Comparison of ENCODE assay signal across 8 cellular contexts in the genomic region with DNA sequence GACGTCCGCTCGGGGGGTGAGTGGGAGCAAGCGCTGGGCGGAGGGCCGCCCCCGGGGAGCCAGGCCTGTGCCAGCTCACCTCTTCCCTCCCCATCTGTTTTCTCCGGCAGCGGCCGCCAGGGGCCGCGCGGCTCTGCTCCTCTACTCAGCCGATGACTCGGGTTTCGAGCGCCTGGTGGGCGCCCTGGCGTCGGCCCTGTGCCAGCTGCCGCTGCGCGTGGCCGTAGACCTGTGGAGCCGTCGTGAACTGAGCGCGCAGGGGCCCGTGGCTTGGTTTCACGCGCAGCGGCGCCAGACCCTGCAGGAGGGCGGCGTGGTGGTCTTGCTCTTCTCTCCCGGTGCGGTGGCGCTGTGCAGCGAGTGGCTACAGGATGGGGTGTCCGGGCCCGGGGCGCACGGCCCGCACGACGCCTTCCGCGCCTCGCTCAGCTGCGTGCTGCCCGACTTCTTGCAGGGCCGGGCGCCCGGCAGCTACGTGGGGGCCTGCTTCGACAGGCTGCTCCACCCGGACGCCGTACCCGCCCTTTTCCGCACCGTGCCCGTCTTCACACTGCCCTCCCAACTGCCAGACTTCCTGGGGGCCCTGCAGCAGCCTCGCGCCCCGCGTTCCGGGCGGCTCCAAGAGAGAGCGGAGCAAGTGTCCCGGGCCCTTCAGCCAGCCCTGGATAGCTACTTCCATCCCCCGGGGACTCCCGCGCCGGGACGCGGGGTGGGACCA. TPM values are rescaled to one million over a fixed set of nuclear protein-coding genes. Genes with fewer than 3 reads are reported as not detected.
DNase-seq lines count a peak whose midpoint lies in the region; ATAC-seq and TF ChIP-seq lines count a peak whose summit lies in the region.

No MANE protein-coding gene starts in this region.

- peak overlapping the region; percentile 47 for H4K8ac ChIP-seq in trophoblast cell (ENCODE audit: low read depth, low read length)

- no peaks in the 10 kb centered on the region for H3K27me3 ChIP-seq in Karpas-422 (ENCODE audit: low read length)
- no peaks in the 10 kb centered on the region for H3K27me3 ChIP-seq in trophoblast cell (ENCODE audit: insufficient read depth, low read length)
- H3K27me3 ChIP-seq in tibial nerve = no peaks in the 10 kb centered on the region

- no peaks in the 10 kb centered on the region for H3K27me3 Mint-ChIP-seq in activated naive CD4-positive, alpha-beta T cell treated with anti-CD3 and anti-CD28 coated beads for 36 hours (ENCODE audit: low read depth)

- TF ChIP-seq POLR2A in tibial nerve (IDR thresholded peaks at IDR 0.05) = no peak

- WGBS in trophoblast cell (ENCODE audit: extremely low coverage, insufficient coverage, insufficient read length) = no CpG with 5 or more reads among the region's 77 CpGs
- WGBS in tibial nerve, 2 donors = 0 to 1% methylated on average over 22 to 31 of the region's 77 CpGs

- H3K27ac Mint-ChIP-seq in activated naive CD4-positive, alpha-beta T cell treated with anti-CD3 and anti-CD28 coated beads for 36 hours = peak overlapping the region; percentile 85

- H3K36me3 Mint-ChIP-seq in activated naive CD4-positive, alpha-beta T cell treated with anti-CD3 and anti-CD28 coated beads for 36 hours (ENCODE audit: low read depth) = peaks cover 5% of the 10 kb centered on the region

- peak; percentile 57 for ATAC-seq in GM21786 (IDR thresholded peaks at IDR 0.05; ENCODE audit: unreplicated experiment)
- peak; percentile 85 for ATAC-seq in Right ventricle myocardium superior (ENCODE audit: poor library complexity)

- intact Hi-C loops in activated naive CD4-positive, alpha-beta T cell treated with anti-CD3 and anti-CD28 coated beads for 36 hours (cut with micrococcal nuclease) = loop anchor here (1.0 to 5.0 kb wide), 15 partner anchors 13 to 581 kb away; a partner anchor contains a TSS
- intact Hi-C loops in Right ventricle myocardium superior (cut with DNase I) = no loop called here

- H3K4me3 ChIP-seq in Karpas-422 (ENCODE audit: low read length) = peak overlapping the region; percentile 86
- peak overlapping the region; percentile 72 for H3K4me3 ChIP-seq in trophoblast cell (ENCODE audit: low read depth, low read length)
- peak overlapping the region; percentile 68 to 88 (median 81) for H3K4me3 ChIP-seq in tibial nerve

- H3K9me3 ChIP-seq in Karpas-422 (ENCODE audit: low read length) (no peaks in the 10 kb centered on the region), trophoblast cell (ENCODE audit: insufficient read depth, low read depth, low read length) (no peaks in the 10 kb centered on the region), tibial nerve (no peaks in the 10 kb centered on the region)

- CTCF ChIA-PET in activated naive CD4-positive, alpha-beta T cell treated with anti-CD3 and anti-CD28 coated beads for 36 hours (lab: Charles Lee) = interaction anchor here (0.5 to 3.5 kb wide), 35 partner anchors 9 to 389 kb away, joined by 3 to 19 read pairs (median 4); a partner anchor contains a TSS

- H2AFZ ChIP-seq in Karpas-422 (ENCODE audit: low read length) (peak overlapping the region; percentile 96), trophoblast cell (ENCODE audit: insufficient read depth, low read length, poor library complexity) (peak overlapping the region; percentile 89)

- H3K4ac ChIP-seq in trophoblast cell (ENCODE audit: low read depth, low read length) = peak overlapping the region; percentile 39

- H3K4me2 ChIP-seq in Karpas-422 (ENCODE audit: low read depth, low read length, poor library complexity, severe bottlenecking) = peak overlapping the region; percentile 98
- H3K4me2 ChIP-seq in trophoblast cell (ENCODE audit: low read length) = peak overlapping the region; percentile 99

- H3K79me2 ChIP-seq in Karpas-422 (ENCODE audit: low read length) = peaks cover 15% of the 10 kb centered on the region
- peaks cover 4% of the 10 kb centered on the region for H3K79me2 ChIP-seq in trophoblast cell (ENCODE audit: control insufficient read depth, insufficient read depth, low read length, poor library complexity)

- no peak overlapping the region for H3K23ac ChIP-seq in trophoblast cell (ENCODE audit: low read length)

- peak; percentile 85 for DNase-seq in GDM1 (lab: John Stamatoyannopoulos, UW)
- peak; percentile 94 for DNase-seq in Karpas-422
- peak; percentile 70 for DNase-seq in SK-MEL-5 (ENCODE audit: low read depth, low spot score)
- peak; percentile 92 for DNase-seq in activated naive CD4-positive, alpha-beta T cell treated with anti-CD3 and anti-CD28 coated beads for 36 hours
- peak; percentile 89 for DNase-seq in Right ventricle myocardium superior
- peak; percentile 69 to 80 for DNase-seq in trophoblast cell
- DNase-seq in tibial nerve (ENCODE audit: low spot score in 2 of 2) = peak; percentile 55 to 59

- no peak overlapping the region for H3K27ac ChIP-seq in Karpas-422 (ENCODE audit: low read length)
- H3K27ac ChIP-seq in trophoblast cell (ENCODE audit: low read depth, low read length) = peak overlapping the region; percentile 61
- H3K27ac ChIP-seq in tibial nerve = peak overlapping the region; percentile 90 to 98 (median 98)

- no peaks in the 10 kb centered on the region for H3K9me3 Mint-ChIP-seq in activated naive CD4-positive, alpha-beta T cell treated with anti-CD3 and anti-CD28 coated beads for 36 hours

- peaks cover 6% of the 10 kb centered on the region; the same call in 1 of the 2 replicates for H3K36me3 ChIP-seq in Karpas-422 (ENCODE audit: insufficient read depth, low read length)
- peaks cover 5 to 11% of the 10 kb centered on the region in 2 experiments for H3K36me3 ChIP-seq in trophoblast cell (ENCODE audit: control insufficient read depth in 1 of 2, insufficient read depth in 2 of 2, low read length in 2 of 2)
- peaks cover 0 to 55% (median 0%) of the 10 kb centered on the region in 3 donors for H3K36me3 ChIP-seq in tibial nerve

- peak overlapping the region; percentile 75 for H2AK5ac ChIP-seq in trophoblast cell (ENCODE audit: low read length)

- no peaks in the 10 kb centered on the region for H3K9me2 ChIP-seq in Karpas-422 (replicated peaks; ENCODE audit: insufficient read depth, low read length)

- H3K9ac ChIP-seq in Karpas-422 (ENCODE audit: low read length) (peak overlapping the region; percentile 76), trophoblast cell (ENCODE audit: low read length) (peak overlapping the region; percentile 79)

- H4K20me1 ChIP-seq in Karpas-422 (ENCODE audit: insufficient read depth, low read depth, low read length) = no peaks in the 10 kb centered on the region

- in situ Hi-C loops in SK-MEL-5 (cut with HindIII; ENCODE audit: low pct_unique_long_range_greater_than_20kb, low sequenced_read_pairs) = no loop called here

- peak; percentile 63 to 94 (median 81) for TF ChIP-seq CTCF in tibial nerve (IDR thresholded peaks at IDR 0.05)

- peaks cover 9% of the 10 kb centered on the region for H3K79me1 ChIP-seq in trophoblast cell (ENCODE audit: low read length)

- TF ChIP-seq EP300 in tibial nerve (IDR thresholded peaks at IDR 0.05) = no peak

- H3K4me3 Mint-ChIP-seq in activated naive CD4-positive, alpha-beta T cell treated with anti-CD3 and anti-CD28 coated beads for 36 hours = peak overlapping the region; percentile 90

- peak overlapping the region; percentile 18 for H2BK120ac ChIP-seq in trophoblast cell (ENCODE audit: insufficient read depth, low read length, poor library complexity)

- H3K14ac ChIP-seq in trophoblast cell (ENCODE audit: low read length) = peak overlapping the region; percentile 83

- no peak overlapping the region for H2BK5ac ChIP-seq in trophoblast cell (ENCODE audit: low read depth, low read length, poor library complexity)

- H2BK12ac ChIP-seq in trophoblast cell (ENCODE audit: low read length) = no peak overlapping the region

- peak overlapping the region; percentile 42 for H3K18ac ChIP-seq in trophoblast cell (ENCODE audit: low read length)

- H3K4me1 Mint-ChIP-seq in activated naive CD4-positive, alpha-beta T cell treated with anti-CD3 and anti-CD28 coated beads for 36 hours (ENCODE audit: low read depth) = peaks cover 28% of the 10 kb centered on the region

- H4K91ac ChIP-seq in trophoblast cell (ENCODE audit: low read depth, low read length) = peak overlapping the region; percentile 41

- H3K4me1 ChIP-seq in Karpas-422 (ENCODE audit: low read length) (peaks cover 27% of the 10 kb centered on the region), trophoblast cell (ENCODE audit: control insufficient read depth in 1 of 2, insufficient read depth in 2 of 2, low read length in 2 of 2) (peaks cover 8 to 12% of the 10 kb centered on the region in 2 experiments), tibial nerve (peaks cover 5 to 39% (median 18%) of the 10 kb centered on the region in 4 donors)

- H4K12ac ChIP-seq in trophoblast cell (ENCODE audit: low read depth, low read length) = peak overlapping the region; percentile 78

RNA-seq across cellular contexts. Expression of a gene that starts 0.6 kb away (rescaled TPM):
- total RNA-seq in Karpas-422 (2014; rRNA removed; shearing (Covaris generic); ENCODE audit: low replicate concordance) = 5.6 and 33.7 TPM in 2 replicates
- total RNA-seq in SK-MEL-5 (2014; rRNA removed; shearing (Covaris generic)) = 47.7 and 50.2 TPM in 2 replicates
- polyA plus RNA-seq in SK-MEL-5 (2015; cell fraction: cytosol; rRNA removed) = 85.0 and 90.9 TPM in 2 replicates
- 118 and 130 TPM in 2 replicates for polyA plus RNA-seq in SK-MEL-5 (2015; cell fraction: nucleus; rRNA removed)
- total RNA-seq in activated naive CD4-positive, alpha-beta T cell treated with anti-CD3 and anti-CD28 coated beads for 36 hours = 10 to 100 TPM; 15.7 to 19.9 TPM
- total RNA-seq in Right ventricle myocardium superior = 63.9 TPM
- polyA plus RNA-seq in trophoblast cell (2013) = 12.6 and 13.0 TPM in 2 replicates
- 10 to 100 TPM; 18.2 to 54.9 (median 27.5) TPM for total RNA-seq in tibial nerve

RNA-seq across cellular contexts. Expression of a gene that starts 16.1 kb away (rescaled TPM):
- 0.54 and 2.5 TPM in 2 replicates for total RNA-seq in Karpas-422 (2014; rRNA removed; shearing (Covaris generic); ENCODE audit: low replicate concordance)
- 49.0 and 49.1 TPM in 2 replicates for total RNA-seq in SK-MEL-5 (2014; rRNA removed; shearing (Covaris generic))
- polyA plus RNA-seq in SK-MEL-5 (2015; cell fraction: cytosol; rRNA removed) = 70.7 and 72.3 TPM in 2 replicates
- 123 and 131 TPM in 2 replicates for polyA plus RNA-seq in SK-MEL-5 (2015; cell fraction: nucleus; rRNA removed)
- under 1 TPM; 0.21 to 0.44 TPM for total RNA-seq in activated naive CD4-positive, alpha-beta T cell treated with anti-CD3 and anti-CD28 coated beads for 36 hours
- total RNA-seq in Right ventricle myocardium superior (33.2 TPM), tibial nerve (10 to 100 TPM; 60.4 to 68.4 (median 65.1) TPM)
- polyA plus RNA-seq in trophoblast cell (2013) = 14.2 and 15.0 TPM in 2 replicates

RNA-seq across cellular contexts. Expression of a gene that starts 19.2 kb away (rescaled TPM):
- 1.0 and 2.1 TPM in 2 replicates for total RNA-seq in Karpas-422 (2014; rRNA removed; shearing (Covaris generic); ENCODE audit: low replicate concordance)
- total RNA-seq in SK-MEL-5 (2014; rRNA removed; shearing (Covaris generic)) = 0.34 and 0.51 TPM in 2 replicates
- polyA plus RNA-seq in SK-MEL-5 (2015; cell fraction: cytosol; rRNA removed) = 0.99 and 1.1 TPM in 2 replicates
- 0.88 and 1.1 TPM in 2 replicates for polyA plus RNA-seq in SK-MEL-5 (2015; cell fraction: nucleus; rRNA removed)
- total RNA-seq in activated naive CD4-positive, alpha-beta T cell treated with anti-CD3 and anti-CD28 coated beads for 36 hours = 1 to 10 TPM; 5.8 to 6.7 TPM
- total RNA-seq in Right ventricle myocardium superior (0.46 TPM), tibial nerve (1 to 10 TPM; 2.2 to 3.3 (median 2.7) TPM)
- polyA plus RNA-seq in trophoblast cell (2013) = 0.81 and 0.92 TPM in 2 replicates

RNA-seq across cellular contexts. Expression of a gene that starts 30.4 kb away (rescaled TPM):
- total RNA-seq in Karpas-422 (2014; rRNA removed; shearing (Covaris generic); ENCODE audit: low replicate concordance) = not detected in 2 replicates
- total RNA-seq in SK-MEL-5 (2014; rRNA removed; shearing (Covaris generic)) = 0.05 and 0.29 TPM in 2 replicates
- polyA plus RNA-seq in SK-MEL-5 (2015; cell fraction: cytosol; rRNA removed) = 1.1 and 1.9 TPM in 2 replicates
- polyA plus RNA-seq in SK-MEL-5 (2015; cell fraction: nucleus; rRNA removed) = 5.8 and 9.9 TPM in 2 replicates
- total RNA-seq in activated naive CD4-positive, alpha-beta T cell treated with anti-CD3 and anti-CD28 coated beads for 36 hours = under 1 TPM; 0.24 to 0.25 TPM
- total RNA-seq in Right ventricle myocardium superior (0.46 TPM), tibial nerve (10 to 100 TPM in 1 of 4 donors, 1 to 10 TPM in 2, under 1 TPM in 1; 0.59 to 10.1 (median 5.6) TPM)
- polyA plus RNA-seq in trophoblast cell (2013) = 5.2 and 5.9 TPM in 2 replicates

RNA-seq across cellular contexts. Expression of a gene that starts 42.6 kb away (rescaled TPM):
- total RNA-seq in Karpas-422 (2014; rRNA removed; shearing (Covaris generic); ENCODE audit: low replicate concordance) = 33.5 and 39.2 TPM in 2 replicates
- total RNA-seq in SK-MEL-5 (2014; rRNA removed; shearing (Covaris generic)) = 42.9 and 45.2 TPM in 2 replicates
- 53.2 and 61.3 TPM in 2 replicates for polyA plus RNA-seq in SK-MEL-5 (2015; cell fraction: cytosol; rRNA removed)
- polyA plus RNA-seq in SK-MEL-5 (2015; cell fraction: nucleus; rRNA removed) = 13.6 and 20.1 TPM in 2 replicates
- 10 to 100 TPM; 11.7 to 13.6 TPM for total RNA-seq in activated naive CD4-positive, alpha-beta T cell treated with anti-CD3 and anti-CD28 coated beads for 36 hours
- total RNA-seq in Right ventricle myocardium superior (18.8 TPM), tibial nerve (10 to 100 TPM; 21.6 to 46.7 (median 34.7) TPM)
- 19.5 and 20.3 TPM in 2 replicates for polyA plus RNA-seq in trophoblast cell (2013)
